25 cellular contexts compared by ENCODE assay signal in genomic region chr3:49771340-49771938, GRCh38. TPM values are rescaled to one million over a fixed set of nuclear protein-coding genes. Genes with fewer than 3 reads are reported as not detected.
A peak's percentile ranks its signal among the peaks of the same experiment; 100 is the strongest.
DNase-seq lines count a peak whose midpoint lies in the region; ATAC-seq, FAIRE-seq and TF ChIP-seq lines count a peak whose summit lies in the region.
"Had no signal": no experiment of that assay in that cellular context is flagged by ENCODE, and none has a peak within 500 bp of the region (broad histone marks: within the 10 kb centered on the region; RNA-seq: fewer than 3 reads in every experiment).

No MANE protein-coding gene starts in this region.

- no peak overlapping the region for H3K4me3 Mint-ChIP-seq in CD4-positive, alpha-beta T cell
- no peak overlapping the region for H3K4me3 Mint-ChIP-seq in GM23338

- WGBS in K562 (ENCODE audit: insufficient coverage, low coverage, missing lambda C conversion rate): 50% methylated on average over 1 of the region's 1 CpG

- H3K9me1 ChIP-seq in K562 (ENCODE audit: control insufficient read depth, insufficient read depth, low read length): no peaks in the 10 kb centered on the region

- BruUV-seq in PC-3 (replicated peaks; lab: Mats Ljungman, UMichigan): no TSS peak
- no TSS peak for BruUV-seq in K562 (replicated peaks; lab: Mats Ljungman, UMichigan)

- peaks cover 45% of the 10 kb centered on the region for H3K4me1 Mint-ChIP-seq in CD4-positive, alpha-beta T cell (ENCODE audit: low read depth)
- H3K4me1 Mint-ChIP-seq in GM23338: no peaks in the 10 kb centered on the region

- H3K27ac Mint-ChIP-seq in CD4-positive, alpha-beta T cell: peak overlapping the region; percentile 27
- H3K27ac Mint-ChIP-seq in GM23338: no peak overlapping the region

- peak; percentile 5 for FAIRE-seq in GM12892 (lab: Jason Lieb, UNC)
- FAIRE-seq in K562 (lab: Jason Lieb, UNC): peak; percentile 19
- FAIRE-seq: D721Med, H54, HepG2 had no signal

- no peaks in the 10 kb centered on the region for H3K9me3 Mint-ChIP-seq in CD4-positive, alpha-beta T cell
- no peaks in the 10 kb centered on the region for H3K9me3 Mint-ChIP-seq in GM23338

- CTCF ChIA-PET in CD4-positive, alpha-beta T cell (lab: Charles Lee): interaction anchor here (0.8 to 2.9 kb wide), 3 partner anchors 15 to 52 kb away, joined by 3 to 13 read pairs (median 4); partner anchors contain the start of genes AMIGO3, INKA1 and IP6K1
- CTCF ChIA-PET in PC-3 (lab: Charles Lee) (interaction anchor here (0.6 kb wide), 1 partner anchor 48 kb away, joined by 3 read pairs; the partner anchor contains the start of gene GMPPB), K562 (lab: Yijun Ruan, JAX; ENCODE audit: low intra/inter-chr PET ratio) (no interaction called here)

- H3K36me3 ChIP-seq in PC-3 (ENCODE audit: low read depth, low read length) (peaks cover 9% of the 10 kb centered on the region; the same call in 1 of the 2 replicates), K562 (ENCODE audit: control insufficient read depth, insufficient read depth, low read length) (peaks cover 31% of the 10 kb centered on the region; the same call in 2 of the 3 replicates), GM23338 (ENCODE audit: insufficient read depth) (no peaks in the 10 kb centered on the region)
- H3K36me3 ChIP-seq: MG63 had no signal

- H3K4me2 ChIP-seq in PC-3 (ENCODE audit: low read length) (peak overlapping the region; percentile 54), K562 (ENCODE audit: insufficient read depth, low read length) (no peak overlapping the region), GM23338 (no peak overlapping the region)

- TF ChIP-seq RAD21 in K562 (CRISPR knock-in tag; conservative IDR thresholded peaks at IDR 0.05 in 1 of 2, IDR thresholded peaks at IDR 0.05 in 1 of 2): no peak

- DNase-seq in CD4-positive, alpha-beta T cell: no peak
- DNase-seq in GM12892 (ENCODE audit: insufficient read length) (no peak), PC-3 (peak; percentile 85), K562 (ENCODE audit: extremely low read depth in 1 of 4, low spot score in 3 of 4) (no peak), activated T-cell treated with anti-CD3 and anti-CD28 coated beads for 4 hours (no peak), GM23338 (ENCODE audit: low spot score) (no peak)
- no peak for DNase-seq in activated naive CD4-positive, alpha-beta T cell (lab: John Stamatoyannopoulos, UW)
- DNase-seq: KBM-7, MG63, NCI-H2029, NCI-H446, NCI-H524 treated with DMSO at 0.1 percent for 48 hours, NCI-H82, SHP77 treated with DMSO at 0.1 percent for 48 hours had no signal

- TF ChIP-seq CTCF in CD4-positive, alpha-beta T cell (IDR thresholded peaks at IDR 0.05): no peak
- TF ChIP-seq CTCF in PC-3 (conservative IDR thresholded peaks at IDR 0.05; ENCODE audit: low read depth, low read length) (no peak), K562 (IDR thresholded peaks at IDR 0.05 in 2 of 3, conservative IDR thresholded peaks at IDR 0.05 in 1 of 3; ENCODE audit: insufficient read depth in 2 of 3, low read depth in 1 of 3, low read length in 3 of 3) (no peak), GM23338 (conservative IDR thresholded peaks at IDR 0.05; ENCODE audit: low read depth in 2 of 2) (no peak)

- H2AFZ ChIP-seq in PC-3 (ENCODE audit: low read length) (no peak overlapping the region), K562 (ENCODE audit: low read depth, low read length) (no peak overlapping the region), GM23338 (no peak overlapping the region)

- intact Hi-C loops in CD4-positive, alpha-beta T cell (cut with DNase I, micrococcal nuclease): no loop called here
- intact Hi-C loops in PC-3 (cut with micrococcal nuclease) (loop anchor here (1.0 kb wide), 1 partner anchor 25 kb away; no protein-coding TSS in a partner anchor), K562 (cut with micrococcal nuclease) (no loop called here)

- no peaks in the 10 kb centered on the region for H3K9me2 ChIP-seq in PC-3 (replicated peaks; ENCODE audit: low read length)
- no peaks in the 10 kb centered on the region for H3K9me2 ChIP-seq in GM23338 (ENCODE audit: insufficient read depth)

- peaks cover 27% of the 10 kb centered on the region for H3K36me3 Mint-ChIP-seq in CD4-positive, alpha-beta T cell (ENCODE audit: low read depth)
- peaks cover 3% of the 10 kb centered on the region; the same call in 2 of the 3 replicates for H3K36me3 Mint-ChIP-seq in GM23338 (ENCODE audit: low read depth)

- H3F3A ChIP-seq in PC-3 (ENCODE audit: low read length, unreplicated experiment): no peaks in the 10 kb centered on the region
- H3F3A ChIP-seq in GM23338 (replicated peaks; ENCODE audit: low read depth): no peaks in the 10 kb centered on the region

- no peaks in the 10 kb centered on the region for H3K27me3 ChIP-seq in CD4-positive, alpha-beta T cell (ENCODE audit: control insufficient read depth, insufficient read depth, low read length)
- no peaks in the 10 kb centered on the region for H3K27me3 ChIP-seq in PC-3 (ENCODE audit: low read length)
- no peaks in the 10 kb centered on the region for H3K27me3 ChIP-seq in K562 (ENCODE audit: control insufficient read depth in 2 of 2, insufficient read depth in 2 of 2, low read length in 2 of 2)
- no peaks in the 10 kb centered on the region for H3K27me3 ChIP-seq in GM23338 (ENCODE audit: insufficient read depth)
- H3K27me3 ChIP-seq: MG63, Peyer's patch had no signal

- no peaks in the 10 kb centered on the region for H3K27me3 Mint-ChIP-seq in CD4-positive, alpha-beta T cell
- no peaks in the 10 kb centered on the region for H3K27me3 Mint-ChIP-seq in GM23338 (ENCODE audit: insufficient read depth, low read depth, poor library complexity)

- H4K20me1 ChIP-seq in PC-3 (ENCODE audit: low read length): peaks cover 30% of the 10 kb centered on the region; the same call in 1 of the 2 replicates
- no peaks in the 10 kb centered on the region for H4K20me1 ChIP-seq in K562 (replicated peaks; ENCODE audit: control insufficient read depth, insufficient read depth, low read length)
- H4K20me1 ChIP-seq in GM23338 (replicated peaks; ENCODE audit: insufficient read depth): peaks cover 39% of the 10 kb centered on the region

- H3K4me1 ChIP-seq in PC-3 (ENCODE audit: insufficient read depth, low read length) (peaks cover 23% of the 10 kb centered on the region), K562 (replicated peaks in 1 of 2; ENCODE audit: control insufficient read depth in 2 of 2, insufficient read depth in 2 of 2, low read length in 2 of 2) (no peaks in the 10 kb centered on the region; a peak in 1 of 5 replicates), GM23338 (ENCODE audit: insufficient read depth) (no peaks in the 10 kb centered on the region)
- H3K4me1 ChIP-seq: Peyer's patch had no signal

- no peak overlapping the region for H3K27ac ChIP-seq in CD4-positive, alpha-beta T cell (ENCODE audit: low read depth, low read length)
- H3K27ac ChIP-seq in PC-3 (ENCODE audit: low read length) (peak overlapping the region; percentile 54), K562 (ENCODE audit: extremely low read depth, low read depth, low read length) (no peak overlapping the region), GM23338 (ENCODE audit: low read depth) (no peak overlapping the region)
- H3K27ac ChIP-seq: Peyer's patch had no signal

- TF ChIP-seq POLR2A in GM12892 (IDR thresholded peaks at IDR 0.05; ENCODE audit: low read depth, low read length): no peak
- TF ChIP-seq POLR2A in K562 (conservative IDR thresholded peaks at IDR 0.05): no peak

- H3K79me2 ChIP-seq in PC-3 (ENCODE audit: low read length) (peaks cover 89% of the 10 kb centered on the region), K562 (ENCODE audit: control insufficient read depth, insufficient read depth, low read length) (peaks cover 80% of the 10 kb centered on the region), GM23338 (replicated peaks; ENCODE audit: insufficient read depth) (peaks cover 97% of the 10 kb centered on the region)

- TF ChIP-seq EP300 in K562 (IDR thresholded peaks at IDR 0.05; ENCODE audit: low read length): no peak

- POLR2A ChIA-PET in CD4-positive, alpha-beta T cell (lab: Charles Lee): no interaction called here
- POLR2A ChIA-PET in PC-3 (lab: Charles Lee; ENCODE audit: unreplicated experiment): interaction anchor here (0.6 kb wide), 1 partner anchor 15 kb away, joined by 3 read pairs; the partner anchor contains the start of gene IP6K1
- POLR2A ChIA-PET in K562 (lab: Yijun Ruan, JAX): interaction anchor here (0.6 to 1.2 kb wide), 3 partner anchors 12 to 133 kb away, joined by 3 read pairs; no protein-coding TSS in a partner anchor

- in situ Hi-C loops in K562 (cut with MboI): no loop called here

- H3K4me3 ChIP-seq in PC-3 (ENCODE audit: low read length): no peak overlapping the region; the same call in 1 of the 2 replicates
- no peak overlapping the region for H3K4me3 ChIP-seq in K562
- no peak overlapping the region for H3K4me3 ChIP-seq in GM23338
- H3K4me3 ChIP-seq: MG63, Peyer's patch had no signal

- H3K9ac ChIP-seq in PC-3 (ENCODE audit: low read length) (no peak overlapping the region), K562 (ENCODE audit: insufficient read depth in 1 of 2, low read depth in 2 of 2, low read length in 2 of 2) (no peak overlapping the region)

- ATAC-seq in CD4-positive, alpha-beta T cell (ENCODE audit: poor library complexity): no peak
- ATAC-seq in PC-3 (peak; percentile 84), K562 (no peak), HG02938 (IDR thresholded peaks at IDR 0.05; ENCODE audit: unreplicated experiment) (no peak), GM23338 (no peak)
- ATAC-seq: HepG2 had no signal

- no peaks in the 10 kb centered on the region for H3K9me3 ChIP-seq in CD4-positive, alpha-beta T cell (ENCODE audit: control insufficient read depth, low read length)
- H3K9me3 ChIP-seq in PC-3 (ENCODE audit: low read length) (no peaks in the 10 kb centered on the region), K562 (replicated peaks; ENCODE audit: control insufficient read depth, insufficient read depth, low read depth, low read length) (no peaks in the 10 kb centered on the region)
- H3K9me3 ChIP-seq: MG63, Peyer's patch had no signal

RNA-seq across cellular contexts. Expression of gene IP6K1, which starts 14.9 kb away (rescaled TPM):
- 10 to 100 TPM; 33.3 to 36.0 TPM for total RNA-seq in CD4-positive, alpha-beta T cell
- polyA plus RNA-seq in GM12892 (2012; ENCODE audit: missing spikeins): 8.6 TPM
- total RNA-seq in PC-3 (2014; rRNA removed) (50.3 and 51.0 TPM in 2 replicates), K562 (2014; rRNA removed) (13.1 and 18.2 TPM in 2 replicates), K562 (2014; rRNA removed; fragmentation: Illumina TruSeq; extraction: Trizol) (7.9 and 10.5 TPM in 2 replicates), K562 (2015; rRNA removed; fragmentation: Illumina TruSeq; extraction: Trizol) (12.0 and 12.9 TPM in 2 replicates), K562 (2021) (29.2 and 31.2 TPM in 2 replicates)
- total RNA-seq in K562 (2011; cell fraction: chromatin; rRNA removed; ENCODE audit: low replicate concordance): 68.0 and 181 TPM in 2 replicates
- 71.4 and 81.3 TPM in 2 replicates for total RNA-seq in K562 (2011; cell fraction: nucleolus; rRNA removed)
- 41.8 and 80.9 TPM in 2 replicates for total RNA-seq in K562 (2011; cell fraction: nucleoplasm; rRNA removed)
- polyA plus RNA-seq in K562 (2011; rRNA removed) (27.9 and 31.5 TPM in 2 replicates), K562 (2014; fragmentation: Illumina TruSeq; extraction: Trizol) (13.4 and 16.4 TPM in 2 replicates), K562 (2014; fragmentation: Nextera tagmentation; extraction: Ambion mirVana) (1 to 10 TPM in 1 of 2 experiments, under 1 TPM in 1; 0.46 to 1.9 TPM), K562 (2014; rRNA removed) (15.4 and 15.6 TPM in 2 replicates), GM23338 (2016; fragmentation: Nextera tagmentation; extraction: Ambion mirVana) (8.3 and 10.7 TPM in 2 replicates)
- 18.1 and 28.3 TPM in 2 replicates for polyA plus RNA-seq in K562 (2011; cell fraction: cytosol; rRNA removed)
- 20.1 and 35.9 TPM in 2 replicates for polyA plus RNA-seq in K562 (2011; cell fraction: nucleus; rRNA removed)
- 16.9 and 19.5 TPM in 2 replicates for polyA plus RNA-seq in K562 (2012)
- polyA minus RNA-seq in K562 (2011; rRNA and poly(A)+ RNA removed): 34.2 and 41.7 TPM in 2 replicates
- 28.8 and 32.4 TPM in 2 replicates for polyA minus RNA-seq in K562 (2011; cell fraction: cytosol; rRNA and poly(A)+ RNA removed)
- 12.5 and 13.9 TPM in 2 replicates for polyA minus RNA-seq in K562 (2011; cell fraction: nucleus; rRNA and poly(A)+ RNA removed)
- 35.5 and 38.4 TPM in 2 replicates for total RNA-seq in GM23338 (2014; rRNA removed; shearing (Covaris generic))

RNA-seq across cellular contexts. Expression of gene CDHR4, which starts 28.2 kb away (rescaled TPM):
- under 1 TPM in 1 of 2 experiments, not detected in 1; 0.17 TPM for total RNA-seq in CD4-positive, alpha-beta T cell
- not detected for polyA plus RNA-seq in GM12892 (2012; ENCODE audit: missing spikeins)
- not detected in 2 replicates for total RNA-seq in PC-3 (2014; rRNA removed)
- total RNA-seq in K562 (2011; cell fraction: chromatin; rRNA removed; ENCODE audit: low replicate concordance): 0.93 and 2.2 TPM in 2 replicates
- 0.79 and 1.0 TPM in 2 replicates for total RNA-seq in K562 (2011; cell fraction: nucleolus; rRNA removed)
- total RNA-seq in K562 (2011; cell fraction: nucleoplasm; rRNA removed): 1.3 and 1.5 TPM in 2 replicates
- total RNA-seq in K562 (2014; rRNA removed): not detected in 2 replicates
- total RNA-seq in K562 (2014; rRNA removed; fragmentation: Illumina TruSeq; extraction: Trizol): not detected in 2 replicates
- not detected in 2 replicates for total RNA-seq in K562 (2015; rRNA removed; fragmentation: Illumina TruSeq; extraction: Trizol)
- total RNA-seq in K562 (2021): not detected in 2 replicates
- polyA plus RNA-seq in K562 (2011; rRNA removed): 0.21 and 0.27 TPM in 2 replicates
- 0.16 and 0.22 TPM in 2 replicates for polyA plus RNA-seq in K562 (2011; cell fraction: cytosol; rRNA removed)
- polyA plus RNA-seq in K562 (2011; cell fraction: nucleus; rRNA removed): 1.6 and 4.2 TPM in 2 replicates
- 0.16 and 0.21 TPM in 2 replicates for polyA plus RNA-seq in K562 (2012)
- 0.11 TPM in 1 of 2 replicates, not detected in the other for polyA plus RNA-seq in K562 (2014; fragmentation: Illumina TruSeq; extraction: Trizol)
- not detected for polyA plus RNA-seq in K562 (2014; fragmentation: Nextera tagmentation; extraction: Ambion mirVana)
- polyA plus RNA-seq in K562 (2014; rRNA removed): 0.28 TPM in 1 of 2 replicates, not detected in the other
- polyA minus RNA-seq in K562 (2011; rRNA and poly(A)+ RNA removed): not detected in 2 replicates
- polyA minus RNA-seq in K562 (2011; cell fraction: cytosol; rRNA and poly(A)+ RNA removed): not detected in 2 replicates
- 0.54 and 0.56 TPM in 2 replicates for polyA minus RNA-seq in K562 (2011; cell fraction: nucleus; rRNA and poly(A)+ RNA removed)
- total RNA-seq in GM23338 (2014; rRNA removed; shearing (Covaris generic)): 0.24 TPM in 1 of 2 replicates, not detected in the other
- polyA plus RNA-seq in GM23338 (2016; fragmentation: Nextera tagmentation; extraction: Ambion mirVana): 0.26 and 0.28 TPM in 2 replicates
- total RNA-seq: A172, Daoy, G401, HepG2, HT1080, LHCN-M2 had no signal
- polyA plus RNA-seq: BJ had no signal

RNA-seq across cellular contexts. Expression of gene INKA1, which starts 31.6 kb away (rescaled TPM):
- under 1 TPM; 0.85 to 0.87 TPM for total RNA-seq in CD4-positive, alpha-beta T cell
- polyA plus RNA-seq in GM12892 (2012; ENCODE audit: missing spikeins): 2.9 TPM
- total RNA-seq in PC-3 (2014; rRNA removed) (1.3 and 5.8 TPM in 2 replicates), K562 (2014; rRNA removed) (13.6 and 13.9 TPM in 2 replicates), K562 (2014; rRNA removed; fragmentation: Illumina TruSeq; extraction: Trizol) (1.1 and 1.9 TPM in 2 replicates), K562 (2015; rRNA removed; fragmentation: Illumina TruSeq; extraction: Trizol) (6.7 and 7.6 TPM in 2 replicates), K562 (2021) (11.1 and 11.2 TPM in 2 replicates)
- 1.3 and 12.1 TPM in 2 replicates for total RNA-seq in K562 (2011; cell fraction: chromatin; rRNA removed; ENCODE audit: low replicate concordance)
- total RNA-seq in K562 (2011; cell fraction: nucleolus; rRNA removed): 12.7 and 12.9 TPM in 2 replicates
- 7.2 TPM in 2 replicates for total RNA-seq in K562 (2011; cell fraction: nucleoplasm; rRNA removed)
- polyA plus RNA-seq in K562 (2011; rRNA removed) (5.2 and 7.2 TPM in 2 replicates), K562 (2014; fragmentation: Illumina TruSeq; extraction: Trizol) (3.9 and 7.5 TPM in 2 replicates), K562 (2014; fragmentation: Nextera tagmentation; extraction: Ambion mirVana) (1 to 10 TPM in 1 of 2 experiments, under 1 TPM in 1; 0.55 to 1.2 TPM), K562 (2014; rRNA removed) (11.2 and 12.8 TPM in 2 replicates), GM23338 (2016; fragmentation: Nextera tagmentation; extraction: Ambion mirVana) (3.7 and 5.0 TPM in 2 replicates)
- polyA plus RNA-seq in K562 (2011; cell fraction: cytosol; rRNA removed): 7.5 and 29.7 TPM in 2 replicates
- 5.6 and 11.3 TPM in 2 replicates for polyA plus RNA-seq in K562 (2011; cell fraction: nucleus; rRNA removed)
- 9.2 and 11.0 TPM in 2 replicates for polyA plus RNA-seq in K562 (2012)
- polyA minus RNA-seq in K562 (2011; rRNA and poly(A)+ RNA removed): 2.6 and 5.5 TPM in 2 replicates
- 6.2 and 9.4 TPM in 2 replicates for polyA minus RNA-seq in K562 (2011; cell fraction: cytosol; rRNA and poly(A)+ RNA removed)
- polyA minus RNA-seq in K562 (2011; cell fraction: nucleus; rRNA and poly(A)+ RNA removed): 10.9 and 11.8 TPM in 2 replicates
- total RNA-seq in GM23338 (2014; rRNA removed; shearing (Covaris generic)): 4.0 and 4.9 TPM in 2 replicates
- total RNA-seq: Daoy had no signal

RNA-seq across cellular contexts. Expression of gene UBA7, which starts 42.3 kb away (rescaled TPM):
- total RNA-seq in CD4-positive, alpha-beta T cell: 100 to 1,000 TPM; 208 to 213 TPM
- polyA plus RNA-seq in GM12892 (2012; ENCODE audit: missing spikeins): 76.7 TPM
- total RNA-seq in PC-3 (2014; rRNA removed) (3.3 and 3.6 TPM in 2 replicates), K562 (2014; rRNA removed) (2.0 and 2.6 TPM in 2 replicates), K562 (2014; rRNA removed; fragmentation: Illumina TruSeq; extraction: Trizol) (0.57 and 0.80 TPM in 2 replicates), K562 (2015; rRNA removed; fragmentation: Illumina TruSeq; extraction: Trizol) (2.5 and 3.0 TPM in 2 replicates), K562 (2021) (3.3 and 3.7 TPM in 2 replicates)
- total RNA-seq in K562 (2011; cell fraction: chromatin; rRNA removed; ENCODE audit: low replicate concordance): 11.3 and 29.1 TPM in 2 replicates
- 14.5 and 19.2 TPM in 2 replicates for total RNA-seq in K562 (2011; cell fraction: nucleolus; rRNA removed)
- total RNA-seq in K562 (2011; cell fraction: nucleoplasm; rRNA removed): 10.7 and 13.9 TPM in 2 replicates
- polyA plus RNA-seq in K562 (2011; rRNA removed) (2.2 and 3.8 TPM in 2 replicates), K562 (2014; fragmentation: Illumina TruSeq; extraction: Trizol) (1.7 and 1.8 TPM in 2 replicates), K562 (2014; fragmentation: Nextera tagmentation; extraction: Ambion mirVana) (under 1 TPM; 0.17 to 0.80 TPM), K562 (2014; rRNA removed) (2.0 and 3.3 TPM in 2 replicates), GM23338 (2016; fragmentation: Nextera tagmentation; extraction: Ambion mirVana) (0.40 and 0.50 TPM in 2 replicates)
- 1.9 and 3.0 TPM in 2 replicates for polyA plus RNA-seq in K562 (2011; cell fraction: cytosol; rRNA removed)
- 48.0 and 51.2 TPM in 2 replicates for polyA plus RNA-seq in K562 (2011; cell fraction: nucleus; rRNA removed)
- polyA plus RNA-seq in K562 (2012): 7.0 and 27.5 TPM in 2 replicates
- polyA minus RNA-seq in K562 (2011; rRNA and poly(A)+ RNA removed): 2.1 and 2.6 TPM in 2 replicates
- 1.8 TPM in 1 of 2 replicates, not detected in the other for polyA minus RNA-seq in K562 (2011; cell fraction: cytosol; rRNA and poly(A)+ RNA removed)
- polyA minus RNA-seq in K562 (2011; cell fraction: nucleus; rRNA and poly(A)+ RNA removed): 10.2 and 12.9 TPM in 2 replicates
- total RNA-seq in GM23338 (2014; rRNA removed; shearing (Covaris generic)): 0.14 and 0.50 TPM in 2 replicates

RNA-seq across cellular contexts. Expression of gene GMPPB, which starts 47.7 kb away (rescaled TPM):
- 10 to 100 TPM; 39.0 to 41.4 TPM for total RNA-seq in CD4-positive, alpha-beta T cell
- 14.0 TPM for polyA plus RNA-seq in GM12892 (2012; ENCODE audit: missing spikeins)
- total RNA-seq in PC-3 (2014; rRNA removed) (69.5 and 83.9 TPM in 2 replicates), K562 (2014; rRNA removed) (11.0 and 18.0 TPM in 2 replicates), K562 (2014; rRNA removed; fragmentation: Illumina TruSeq; extraction: Trizol) (4.3 and 5.5 TPM in 2 replicates), K562 (2015; rRNA removed; fragmentation: Illumina TruSeq; extraction: Trizol) (8.8 and 9.2 TPM in 2 replicates), K562 (2021) (16.4 and 17.4 TPM in 2 replicates)
- 23.6 and 70.2 TPM in 2 replicates for total RNA-seq in K562 (2011; cell fraction: chromatin; rRNA removed; ENCODE audit: low replicate concordance)
- total RNA-seq in K562 (2011; cell fraction: nucleolus; rRNA removed): 47.0 and 56.7 TPM in 2 replicates
- 29.1 and 36.1 TPM in 2 replicates for total RNA-seq in K562 (2011; cell fraction: nucleoplasm; rRNA removed)
- polyA plus RNA-seq in K562 (2011; rRNA removed) (8.1 and 10.3 TPM in 2 replicates), K562 (2014; fragmentation: Illumina TruSeq; extraction: Trizol) (5.8 and 7.4 TPM in 2 replicates), K562 (2014; fragmentation: Nextera tagmentation; extraction: Ambion mirVana) (under 1 TPM; 0.53 to 0.92 TPM), K562 (2014; rRNA removed) (11.3 and 13.3 TPM in 2 replicates), GM23338 (2016; fragmentation: Nextera tagmentation; extraction: Ambion mirVana) (7.8 and 10.2 TPM in 2 replicates)
- polyA plus RNA-seq in K562 (2011; cell fraction: cytosol; rRNA removed): 8.4 and 10.6 TPM in 2 replicates
- 36.7 and 37.8 TPM in 2 replicates for polyA plus RNA-seq in K562 (2011; cell fraction: nucleus; rRNA removed)
- 11.6 and 18.7 TPM in 2 replicates for polyA plus RNA-seq in K562 (2012)
- 7.8 and 8.5 TPM in 2 replicates for polyA minus RNA-seq in K562 (2011; rRNA and poly(A)+ RNA removed)
- polyA minus RNA-seq in K562 (2011; cell fraction: cytosol; rRNA and poly(A)+ RNA removed): 6.6 and 7.7 TPM in 2 replicates
- polyA minus RNA-seq in K562 (2011; cell fraction: nucleus; rRNA and poly(A)+ RNA removed): 22.8 and 34.7 TPM in 2 replicates
- total RNA-seq in GM23338 (2014; rRNA removed; shearing (Covaris generic)): 29.4 and 36.1 TPM in 2 replicates
